1 cellular context compared by ENCODE assay signal in genomic region chrX:149539283-149540132, GRCh38.
TF ChIP-seq lines count a peak whose summit lies in the region.

No MANE protein-coding gene starts in this region.

TF ChIP-seq in neural cell, 6 proteins besides CTCF, POLR2A, EP300 and RAD21 (continued from another document):
- TF ChIP-seq REST (IDR thresholded peaks at IDR 0.05; ENCODE audit: borderline replicate concordance) (no peak), EZH2 (IDR thresholded peaks at IDR 0.05; ENCODE audit: borderline replicate concordance, insufficient read depth, low read length, poor library complexity, severe bottlenecking) (no peak)
